In genomic region chr1:59446257-59446901, GRCh38 we compare ENCODE assay signal across 1 cellular context.
TF ChIP-seq lines count a peak whose summit lies in the region.

No MANE protein-coding gene starts in this region.

TF ChIP-seq in K562, 482 proteins besides CTCF, POLR2A, EP300 and RAD21 (continued from another document and continues in another):
- TF ChIP-seq ZBTB5 (IDR thresholded peaks at IDR 0.05) = no peak
- TF ChIP-seq ILF3 (IDR thresholded peaks at IDR 0.05; ENCODE audit: borderline replicate concordance) = no peak
- no peak for TF ChIP-seq AFF1 (IDR thresholded peaks at IDR 0.05; ENCODE audit: low read depth in 1 of 2, partially characterized antibody in 2 of 2)
- no peak for TF ChIP-seq SIN3A (IDR thresholded peaks at IDR 0.05; ENCODE audit: borderline replicate concordance in 2 of 2, control insufficient read depth in 1 of 2, low read depth in 2 of 2, low read length in 2 of 2)
- TF ChIP-seq NELFE (IDR thresholded peaks at IDR 0.05; ENCODE audit: insufficient read depth, insufficient read length) = no peak
- no peak for TF ChIP-seq ZBTB2 (IDR thresholded peaks at IDR 0.05)
- no peak for TF ChIP-seq NR2C2 (CRISPR knock-in tag; IDR thresholded peaks at IDR 0.05)
- TF ChIP-seq NR2C2 (tag; IDR thresholded peaks at IDR 0.05) = peak; percentile 21; the same call in 1 of the 2 replicates
- TF ChIP-seq MCM7 (IDR thresholded peaks at IDR 0.05) = no peak
- TF ChIP-seq SMARCE1 (IDR thresholded peaks at IDR 0.05) = no peak
- TF ChIP-seq SLC30A9 (CRISPR knock-in tag; IDR thresholded peaks at IDR 0.05) = no peak
- TF ChIP-seq ZNF79 (CRISPR knock-in tag; IDR thresholded peaks at IDR 0.05; ENCODE audit: low read depth) = no peak
- TF ChIP-seq CBFA2T2 (conservative IDR thresholded peaks at IDR 0.05) = no peak
- no peak for TF ChIP-seq ARID4B (CRISPR knock-in tag; IDR thresholded peaks at IDR 0.05)
- TF ChIP-seq EHMT2 (IDR thresholded peaks at IDR 0.05) = no peak
- TF ChIP-seq ATF7 (IDR thresholded peaks at IDR 0.05) = peak; percentile 96
- TF ChIP-seq E4F1 (CRISPR knock-in tag; IDR thresholded peaks at IDR 0.05; ENCODE audit: borderline replicate concordance) = no peak
- no peak for TF ChIP-seq MCM5 (IDR thresholded peaks at IDR 0.05; ENCODE audit: low read depth)
- TF ChIP-seq FOS (IDR thresholded peaks at IDR 0.05; ENCODE audit: extremely low read depth, insufficient read length) = no peak
- TF ChIP-seq HMBOX1 (IDR thresholded peaks at IDR 0.05) = no peak
- peak; percentile 39; the same call in 1 of the 2 replicates for TF ChIP-seq TEAD4 (IDR thresholded peaks at IDR 0.05; ENCODE audit: low read length)
- TF ChIP-seq TEAD4 (CRISPR knock-in tag; IDR thresholded peaks at IDR 0.05; ENCODE audit: borderline replicate concordance) = no peak
- TF ChIP-seq TFE3 (CRISPR knock-in tag; IDR thresholded peaks at IDR 0.05) = no peak
- TF ChIP-seq PRPF4 (IDR thresholded peaks at IDR 0.05; ENCODE audit: insufficient read depth, low read depth, low read length, poor library complexity, severe bottlenecking) = no peak
- no peak for TF ChIP-seq HDAC1 (IDR thresholded peaks at IDR 0.05)
- TF ChIP-seq ZNF280B (CRISPR knock-in tag; IDR thresholded peaks at IDR 0.05) = no peak
- no peak for TF ChIP-seq MLLT1 (IDR thresholded peaks at IDR 0.05)
- no peak for TF ChIP-seq SRSF9 (IDR thresholded peaks at IDR 0.05; ENCODE audit: borderline replicate concordance, low read depth, low read length)
- TF ChIP-seq FOXJ2 (tag; IDR thresholded peaks at IDR 0.05) = no peak
- TF ChIP-seq ZFX (CRISPR knock-in tag; IDR thresholded peaks at IDR 0.05) = no peak
- no peak for TF ChIP-seq ZKSCAN3 (CRISPR knock-in tag; IDR thresholded peaks at IDR 0.05)
- no peak for TF ChIP-seq ETV5 (CRISPR knock-in tag; IDR thresholded peaks at IDR 0.05; ENCODE audit: low read depth)
- TF ChIP-seq SMARCA4 (IDR thresholded peaks at IDR 0.05) = peak; percentile 54; the same call in 1 of the 2 replicates
- no peak for TF ChIP-seq STAT6 (CRISPR knock-in tag; IDR thresholded peaks at IDR 0.05)
